ENCODE assay signal across 1 cellular context in genomic region chr14:53870997-53871396, GRCh38.
TF ChIP-seq lines count a peak whose summit lies in the region.

No MANE protein-coding gene starts in this region.

TF ChIP-seq in HEK293T, 16 proteins besides CTCF, POLR2A, EP300 and RAD21 (continued from another document):
- TF ChIP-seq ZNF384 (IDR thresholded peaks at IDR 0.05), result no peak
TF ChIP-seq in HEK293T: peak in this region for 0.
